Comparison of ENCODE assay signal across 8 cellular contexts in genomic region chr2:123993728-123994323, GRCh38. TPM values are rescaled to one million over a fixed set of nuclear protein-coding genes. Genes with fewer than 3 reads are reported as not detected.
DNase-seq lines count a peak whose midpoint lies in the region; ATAC-seq and TF ChIP-seq lines count a peak whose summit lies in the region.

No MANE protein-coding gene starts in this region.

- H3K36me3 ChIP-seq in Caco-2 (ENCODE audit: control insufficient read depth, insufficient read depth, low read length) (no peaks in the 10 kb centered on the region), smooth muscle cell (ENCODE audit: low read depth) (no peaks in the 10 kb centered on the region), vagina (no peaks in the 10 kb centered on the region)

- intact Hi-C loops in Caco-2 (cut with micrococcal nuclease; ENCODE audit: unreplicated experiment) (loop anchor here (5.0 kb wide), 1 partner anchor 477 kb away; no protein-coding TSS in a partner anchor), vagina (cut with DNase I) (no loop called here)

- H3K4me1 Mint-ChIP-seq in Caco-2 (ENCODE audit: low read depth, unreplicated experiment) = no peaks in the 10 kb centered on the region

- H3K9me3 Mint-ChIP-seq in Caco-2 (ENCODE audit: unreplicated experiment) = no peaks in the 10 kb centered on the region

- peak overlapping the region; percentile 15 for H3K4me2 ChIP-seq in smooth muscle cell

- H3K4me1 ChIP-seq in Caco-2 (no peaks in the 10 kb centered on the region), smooth muscle cell (ENCODE audit: low read depth) (no peaks in the 10 kb centered on the region), vagina (no peaks in the 10 kb centered on the region)

- ATAC-seq in GM18867 (IDR thresholded peaks at IDR 0.05; ENCODE audit: unreplicated experiment) (peak; percentile 94), HG03460 (IDR thresholded peaks at IDR 0.05; ENCODE audit: unreplicated experiment) (peak; percentile 73)

- H2AFZ ChIP-seq in smooth muscle cell (ENCODE audit: low read depth) = peak overlapping the region; percentile 41

- H3K9me3 ChIP-seq in Caco-2 (no peaks in the 10 kb centered on the region), smooth muscle cell (replicated peaks; ENCODE audit: low read depth) (no peaks in the 10 kb centered on the region), vagina (no peaks in the 10 kb centered on the region)

- no peaks in the 10 kb centered on the region for H3K79me2 ChIP-seq in smooth muscle cell (ENCODE audit: low read depth)

- POLR2A ChIA-PET in Caco-2 (lab: Charles Lee) = no interaction called here

- CTCF ChIA-PET in Caco-2 (lab: Charles Lee) = no interaction called here

- no peak overlapping the region for H3K4me3 ChIP-seq in Caco-2 (ENCODE audit: low read depth, low read length)
- H3K4me3 ChIP-seq in smooth muscle cell = no peak overlapping the region
- no peak overlapping the region for H3K4me3 ChIP-seq in vagina

- DNase-seq in Caco-2 (peak; percentile 43 to 55), SKM-1 treated with dmso at 0.1 percent for 144 hours (lab: John Stamatoyannopoulos, UW; ENCODE audit: unreplicated experiment) (peak; percentile 38), germinal center (ENCODE audit: low spot score) (peak; percentile 3), smooth muscle cell (lab: John Stamatoyannopoulos, UW; ENCODE audit: unreplicated experiment) (no peak), vagina (ENCODE audit: extremely low spot score in 2 of 2) (no peak)
- DNase-seq in stimulated activated naive CD4-positive, alpha-beta T cell (lab: John Stamatoyannopoulos, UW) = no peak

- H3K27ac ChIP-seq in smooth muscle cell (ENCODE audit: low read depth) = no peak overlapping the region
- H3K27ac ChIP-seq in vagina = no peak overlapping the region

- no peaks in the 10 kb centered on the region for H4K20me1 ChIP-seq in smooth muscle cell (ENCODE audit: low read depth)

- H3F3A ChIP-seq in smooth muscle cell (ENCODE audit: low read depth) = no peaks in the 10 kb centered on the region

- no peak for TF ChIP-seq POLR2A in vagina (IDR thresholded peaks at IDR 0.05)

- peaks cover 4% of the 10 kb centered on the region for H3K27me3 Mint-ChIP-seq in Caco-2 (ENCODE audit: insufficient read depth, unreplicated experiment)

- H3K27me3 ChIP-seq in Caco-2 (replicated peaks; ENCODE audit: control insufficient read depth, insufficient read depth, low read length) (no peaks in the 10 kb centered on the region), smooth muscle cell (ENCODE audit: low read depth) (no peaks in the 10 kb centered on the region), vagina (no peaks in the 10 kb centered on the region)

- no peak overlapping the region for H3K4me3 Mint-ChIP-seq in Caco-2 (ENCODE audit: unreplicated experiment)

- no peak overlapping the region for H3K9ac ChIP-seq in smooth muscle cell (ENCODE audit: low read depth)

- WGBS in smooth muscle cell (ENCODE audit: low lambda C conversion rate) = 43% methylated on average over 8 of the region's 8 CpGs

- BruUV-seq in Caco-2 (replicated peaks; lab: Mats Ljungman, UMichigan) = no TSS peak

- no peaks in the 10 kb centered on the region for H3K36me3 Mint-ChIP-seq in Caco-2 (ENCODE audit: insufficient read depth, unreplicated experiment)

- TF ChIP-seq CTCF in Caco-2 (IDR thresholded peaks at IDR 0.05; ENCODE audit: insufficient read depth in 1 of 2, low read depth in 1 of 2, low read length in 1 of 2, severe bottlenecking in 1 of 2, unreplicated experiment in 1 of 2) (peak; percentile 57 to 69), smooth muscle cell (IDR thresholded peaks at IDR 0.05; ENCODE audit: borderline replicate concordance, insufficient read depth, poor library complexity, severe bottlenecking) (peak; percentile 65), vagina (IDR thresholded peaks at IDR 0.05) (peak in 1 of 3 experiments; percentile 30)

- no peak overlapping the region for H3K27ac Mint-ChIP-seq in Caco-2 (ENCODE audit: unreplicated experiment)

RNA-seq across cellular contexts. Expression of gene CNTNAP5, which starts 31.3 kb away (rescaled TPM):
- total RNA-seq in Caco-2 (2022) = 0.07 and 0.14 TPM in 2 replicates
- not detected in 2 replicates for total RNA-seq in smooth muscle cell
- polyA plus RNA-seq in smooth muscle cell = not detected in 2 replicates
- not detected for total RNA-seq in vagina

Comparison
In these comparisons a context has a peak if more than half of its experiments do, and no peak if none do; other contexts are left out.
1. DNase-seq: peak in Caco-2 (2 of 2), SKM-1 treated with dmso at 0.1 percent for 144 hours (single experiment) and germinal center (single experiment); none in smooth muscle cell (single experiment), stimulated activated naive CD4-positive, alpha-beta T cell (0 of 6) and vagina (0 of 2).